1 cellular context compared by ENCODE assay signal in the genomic region with DNA sequence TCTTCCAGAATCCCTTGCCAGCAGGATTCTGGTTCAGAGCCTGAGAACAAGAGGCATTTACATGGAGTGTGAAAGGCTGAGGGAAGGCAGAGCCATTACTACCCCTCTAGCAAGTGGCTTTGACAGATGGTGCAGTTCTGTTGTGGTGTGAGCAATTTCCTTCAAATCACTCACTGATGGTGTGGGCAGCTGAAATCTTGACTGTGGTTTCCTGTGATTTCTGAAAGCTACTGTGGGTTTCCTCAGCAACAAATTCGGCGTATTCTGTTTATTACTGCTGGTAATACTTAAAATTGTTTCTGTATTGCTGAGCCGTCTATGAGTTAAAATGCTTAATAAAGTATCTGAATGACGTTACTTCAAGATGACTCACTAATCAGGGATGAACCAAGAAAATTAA.
TF ChIP-seq lines count a peak whose summit lies in the region.

No MANE protein-coding gene starts in this region.

TF ChIP-seq in GM23338, 12 proteins besides CTCF, POLR2A, EP300 and RAD21 (continued from another document):
- TF ChIP-seq, protein P1, sequence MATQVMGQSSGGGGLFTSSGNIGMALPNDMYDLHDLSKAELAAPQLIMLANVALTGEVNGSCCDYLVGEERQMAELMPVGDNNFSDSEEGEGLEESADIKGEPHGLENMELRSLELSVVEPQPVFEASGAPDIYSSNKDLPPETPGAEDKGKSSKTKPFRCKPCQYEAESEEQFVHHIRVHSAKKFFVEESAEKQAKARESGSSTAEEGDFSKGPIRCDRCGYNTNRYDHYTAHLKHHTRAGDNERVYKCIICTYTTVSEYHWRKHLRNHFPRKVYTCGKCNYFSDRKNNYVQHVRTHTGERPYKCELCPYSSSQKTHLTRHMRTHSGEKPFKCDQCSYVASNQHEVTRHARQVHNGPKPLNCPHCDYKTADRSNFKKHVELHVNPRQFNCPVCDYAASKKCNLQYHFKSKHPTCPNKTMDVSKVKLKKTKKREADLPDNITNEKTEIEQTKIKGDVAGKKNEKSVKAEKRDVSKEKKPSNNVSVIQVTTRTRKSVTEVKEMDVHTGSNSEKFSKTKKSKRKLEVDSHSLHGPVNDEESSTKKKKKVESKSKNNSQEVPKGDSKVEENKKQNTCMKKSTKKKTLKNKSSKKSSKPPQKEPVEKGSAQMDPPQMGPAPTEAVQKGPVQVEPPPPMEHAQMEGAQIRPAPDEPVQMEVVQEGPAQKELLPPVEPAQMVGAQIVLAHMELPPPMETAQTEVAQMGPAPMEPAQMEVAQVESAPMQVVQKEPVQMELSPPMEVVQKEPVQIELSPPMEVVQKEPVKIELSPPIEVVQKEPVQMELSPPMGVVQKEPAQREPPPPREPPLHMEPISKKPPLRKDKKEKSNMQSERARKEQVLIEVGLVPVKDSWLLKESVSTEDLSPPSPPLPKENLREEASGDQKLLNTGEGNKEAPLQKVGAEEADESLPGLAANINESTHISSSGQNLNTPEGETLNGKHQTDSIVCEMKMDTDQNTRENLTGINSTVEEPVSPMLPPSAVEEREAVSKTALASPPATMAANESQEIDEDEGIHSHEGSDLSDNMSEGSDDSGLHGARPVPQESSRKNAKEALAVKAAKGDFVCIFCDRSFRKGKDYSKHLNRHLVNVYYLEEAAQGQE (IDR thresholded peaks at IDR 0.05; ENCODE audit: unreplicated experiment): no peak
- TF ChIP-seq STAT1 (IDR thresholded peaks at IDR 0.05; ENCODE audit: unreplicated experiment): no peak
